21 cellular contexts compared by ENCODE assay signal in the genomic region with DNA sequence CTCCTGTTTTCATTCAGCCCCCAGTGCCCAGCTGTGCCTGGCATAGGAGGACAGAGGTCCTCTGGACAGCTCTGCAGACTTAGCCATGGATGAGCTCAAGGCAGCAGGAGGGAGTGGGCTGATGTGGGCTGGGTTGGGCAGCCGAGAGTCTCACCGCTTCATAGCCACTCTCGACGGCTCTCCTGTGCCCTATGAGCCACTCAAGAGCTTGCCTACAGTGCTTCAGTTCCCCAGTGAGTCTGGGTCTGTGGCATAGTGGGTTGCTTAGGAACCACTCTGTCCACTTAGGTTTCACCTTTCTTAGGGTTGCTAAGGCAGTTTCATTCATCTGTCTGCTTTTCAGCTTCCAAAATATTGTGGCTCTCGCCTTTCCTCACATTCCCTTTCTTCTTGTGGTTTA.
"Had no signal": no experiment of that assay in that cellular context is flagged by ENCODE, and none has a peak within 500 bp of the region (broad histone marks: within the 10 kb centered on the region; RNA-seq: fewer than 3 reads in every experiment).

No MANE protein-coding gene starts in this region.

- H3K27me3 ChIP-seq: cardiac muscle cell, esophagus squamous epithelium, suprapubic skin had no signal

- H3K4me1 ChIP-seq: esophagus squamous epithelium, heart right ventricle, psoas muscle, suprapubic skin had no signal

- H3K4me3 Mint-ChIP-seq: activated CD4-positive, alpha-beta T cell treated with anti-CD3 and anti-CD28 coated beads, Interleukin-2, amount 10 ng/mL, durations not matched to agents 24 days and 14 days; activated CD8-positive, alpha-beta T cell treated with anti-CD3 and anti-CD28 coated beads for 36 hours; activated naive CD8-positive, alpha-beta T cell treated with anti-CD3 and anti-CD28 coated beads for 36 hours; activated T-helper 17 cell treated with anti-CD3 and anti-CD28 coated beads, Interleukin-2, amount 50 U/mL, for 72 hours; immature natural killer cell; naive thymus-derived CD8-positive, alpha-beta T cell; stimulated activated naive CD8-positive, alpha-beta T cell treated with anti-CD3 and anti-CD28 coated beads, Interleukin-15, amount 100 ng/mL, for 72 hours had no signal

- DNase-seq: activated CD4-positive, alpha-beta T cell treated with anti-CD3 and anti-CD28 coated beads, Interleukin-2, amount 10 ng/mL, durations not matched to agents 24 days and 14 days; activated CD8-positive, alpha-beta T cell treated with anti-CD3 and anti-CD28 coated beads for 36 hours; activated naive CD4-positive, alpha-beta T cell; activated naive CD8-positive, alpha-beta T cell treated with anti-CD3 and anti-CD28 coated beads for 36 hours; activated T-cell treated with anti-CD3 and anti-CD28 coated beads, Interleukin-2, amount 50 U/mL, for 1 hour; amygdala; dermis blood vessel endothelial cell; effector memory CD4-positive, alpha-beta T cell; esophagus squamous epithelium; heart right ventricle; immature natural killer cell; kidney glomerular epithelial cell; mesendoderm; naive thymus-derived CD8-positive, alpha-beta T cell; psoas muscle; right cardiac atrium; stimulated activated naive CD8-positive, alpha-beta T cell treated with anti-CD3 and anti-CD28 coated beads, Interleukin-15, amount 100 ng/mL, for 72 hours; trophoblast cell had no signal

- H3K4me3 ChIP-seq: cardiac muscle cell, esophagus squamous epithelium, heart right ventricle, psoas muscle, suprapubic skin had no signal

- H3K9me3 ChIP-seq: esophagus squamous epithelium, heart right ventricle, psoas muscle, suprapubic skin had no signal

- H3K27ac Mint-ChIP-seq: activated CD4-positive, alpha-beta T cell treated with anti-CD3 and anti-CD28 coated beads, Interleukin-2, amount 10 ng/mL, durations not matched to agents 24 days and 14 days; activated CD8-positive, alpha-beta T cell treated with anti-CD3 and anti-CD28 coated beads for 36 hours; activated naive CD8-positive, alpha-beta T cell treated with anti-CD3 and anti-CD28 coated beads for 36 hours; activated T-helper 17 cell treated with anti-CD3 and anti-CD28 coated beads, Interleukin-2, amount 50 U/mL, for 72 hours; immature natural killer cell; naive thymus-derived CD8-positive, alpha-beta T cell; stimulated activated naive CD8-positive, alpha-beta T cell treated with anti-CD3 and anti-CD28 coated beads, Interleukin-15, amount 100 ng/mL, for 72 hours had no signal

- H3K36me3 Mint-ChIP-seq: activated naive CD8-positive, alpha-beta T cell treated with anti-CD3 and anti-CD28 coated beads for 36 hours; immature natural killer cell; naive thymus-derived CD8-positive, alpha-beta T cell had no signal

- H3K4me1 Mint-ChIP-seq: activated CD4-positive, alpha-beta T cell treated with anti-CD3 and anti-CD28 coated beads, Interleukin-2, amount 10 ng/mL, durations not matched to agents 24 days and 14 days; activated naive CD8-positive, alpha-beta T cell treated with anti-CD3 and anti-CD28 coated beads for 36 hours; activated T-helper 17 cell treated with anti-CD3 and anti-CD28 coated beads, Interleukin-2, amount 50 U/mL, for 72 hours; immature natural killer cell; naive thymus-derived CD8-positive, alpha-beta T cell; stimulated activated naive CD8-positive, alpha-beta T cell treated with anti-CD3 and anti-CD28 coated beads, Interleukin-15, amount 100 ng/mL, for 72 hours had no signal

- H3K36me3 ChIP-seq: cardiac muscle cell, esophagus squamous epithelium, heart right ventricle, suprapubic skin had no signal

- H3K27me3 Mint-ChIP-seq: activated CD4-positive, alpha-beta T cell treated with anti-CD3 and anti-CD28 coated beads, Interleukin-2, amount 10 ng/mL, durations not matched to agents 24 days and 14 days; activated CD8-positive, alpha-beta T cell treated with anti-CD3 and anti-CD28 coated beads for 36 hours; activated naive CD8-positive, alpha-beta T cell treated with anti-CD3 and anti-CD28 coated beads for 36 hours had no signal

- H3K27ac ChIP-seq: cardiac muscle cell, esophagus squamous epithelium, heart right ventricle, psoas muscle, suprapubic skin had no signal

- ATAC-seq: activated CD8-positive, alpha-beta T cell treated with anti-CD3 and anti-CD28 coated beads for 36 hours; activated T-helper 17 cell treated with anti-CD3 and anti-CD28 coated beads, Interleukin-2, amount 50 U/mL, for 72 hours; heart right ventricle; naive thymus-derived CD8-positive, alpha-beta T cell; psoas muscle; right cardiac atrium; stimulated activated naive CD8-positive, alpha-beta T cell treated with anti-CD3 and anti-CD28 coated beads, Interleukin-15, amount 100 ng/mL, for 72 hours had no signal
